ENCODE assay signal across 10 cellular contexts in the genomic region with DNA sequence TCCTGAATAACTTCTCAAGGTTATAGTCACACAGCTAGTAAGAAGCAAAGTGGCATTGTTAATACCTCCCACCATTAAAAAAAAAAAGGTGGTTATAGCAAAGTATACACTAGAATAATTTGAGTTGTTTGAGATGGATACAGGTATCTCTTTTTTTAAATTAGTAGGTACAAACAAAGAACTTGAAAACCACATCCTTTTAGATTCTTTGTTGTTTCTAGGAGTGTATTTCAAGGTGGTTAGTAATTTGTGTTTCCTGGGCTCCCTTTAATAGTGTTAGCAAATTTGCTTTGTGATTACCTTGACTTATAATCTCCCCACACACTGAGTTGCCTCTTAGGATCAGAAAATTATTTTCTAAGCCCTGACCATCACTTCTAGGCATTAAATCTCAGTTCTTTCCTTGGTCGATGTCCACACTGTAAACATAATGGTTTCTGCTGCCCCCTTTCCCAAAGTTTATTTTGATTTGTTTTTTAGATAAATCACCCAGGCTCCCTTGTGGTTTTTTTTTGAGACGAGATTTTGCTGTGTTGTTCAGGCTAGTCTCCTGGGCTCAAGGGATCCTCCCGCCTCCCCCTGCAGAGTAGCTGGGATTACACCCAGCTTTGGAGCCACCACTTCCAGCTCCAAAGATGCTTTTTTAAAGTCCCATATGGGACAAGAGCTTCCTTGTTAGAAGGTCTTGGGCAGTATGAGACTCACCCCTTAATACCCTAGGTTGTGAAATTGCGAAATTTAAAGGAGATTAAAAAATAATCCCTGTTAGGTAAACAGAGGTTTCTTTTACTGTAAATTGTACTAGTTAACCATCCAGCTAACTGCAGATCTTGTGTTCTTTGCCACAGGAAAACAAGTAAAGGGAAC. TPM values are rescaled to one million over a fixed set of nuclear protein-coding genes. Genes with fewer than 3 reads are reported as not detected.
DNase-seq lines count a peak whose midpoint lies in the region; ATAC-seq, FAIRE-seq and TF ChIP-seq lines count a peak whose summit lies in the region.
"Had no signal": no experiment of that assay in that cellular context is flagged by ENCODE, and none has a peak within 500 bp of the region (broad histone marks: within the 10 kb centered on the region; RNA-seq: fewer than 3 reads in every experiment).

No MANE protein-coding gene starts in this region.

- DNase-seq in SK-MEL-5 (ENCODE audit: low read depth, low spot score) (peak; percentile 92), HT-29 (ENCODE audit: low spot score) (no peak)
- DNase-seq: KG1, NCI-H510A treated with DMSO at 0.1 percent for 48 hours had no signal

- no peak for TF ChIP-seq CTCF in DOHH2 (IDR thresholded peaks at IDR 0.05; ENCODE audit: low read depth, low read length, poor library complexity, severe bottlenecking)

- H3K9ac ChIP-seq in rectal smooth muscle tissue (ENCODE audit: low read length) = no peak overlapping the region

- H3K27me3 ChIP-seq in DOHH2 (ENCODE audit: control insufficient read depth, low read length) (no peaks in the 10 kb centered on the region), rectal smooth muscle tissue (ENCODE audit: control insufficient read depth, insufficient read depth, low read length) (no peaks in the 10 kb centered on the region)

- no peaks in the 10 kb centered on the region for H3K9me3 ChIP-seq in DOHH2 (ENCODE audit: control insufficient read depth, insufficient read depth, low read length)

- ATAC-seq in GM19395 (IDR thresholded peaks at IDR 0.05; ENCODE audit: unreplicated experiment) (no peak), HG02763 (IDR thresholded peaks at IDR 0.05; ENCODE audit: unreplicated experiment) (no peak)

- no peaks in the 10 kb centered on the region for H3F3A ChIP-seq in DOHH2 (ENCODE audit: control insufficient read depth, insufficient read depth)

- no peak overlapping the region for H3K4me3 ChIP-seq in DOHH2 (ENCODE audit: low read length)
- H3K4me3 ChIP-seq in rectal smooth muscle tissue (ENCODE audit: low read length) = no peak overlapping the region

- peak overlapping the region; percentile 9 for H3K4me2 ChIP-seq in DOHH2 (ENCODE audit: low read length)

- peaks cover 37% of the 10 kb centered on the region for H3K4me1 ChIP-seq in DOHH2 (ENCODE audit: control insufficient read depth, low read length)
- peaks cover 3% of the 10 kb centered on the region for H3K4me1 ChIP-seq in rectal smooth muscle tissue (ENCODE audit: control insufficient read depth, insufficient read depth, low read length)

- peaks cover 17% of the 10 kb centered on the region for H4K20me1 ChIP-seq in DOHH2 (ENCODE audit: control insufficient read depth, insufficient read depth, low read depth, low read length)

- no peaks in the 10 kb centered on the region for H3K9me2 ChIP-seq in DOHH2 (replicated peaks; ENCODE audit: control insufficient read depth, low read length)

- peak; percentile 15 for FAIRE-seq in endometrium (lab: Jason Lieb, UNC)

- no peak overlapping the region for H3K27ac ChIP-seq in DOHH2 (ENCODE audit: low read depth, low read length)
- H3K27ac ChIP-seq in rectal smooth muscle tissue (ENCODE audit: low read depth, low read length) = peak overlapping the region; percentile 15

- H3K79me2 ChIP-seq in DOHH2 (ENCODE audit: control insufficient read depth, low read length) = peaks cover 68% of the 10 kb centered on the region

- in situ Hi-C loops in SK-MEL-5 (cut with HindIII; ENCODE audit: low pct_unique_long_range_greater_than_20kb, low sequenced_read_pairs) = no loop called here

- H3K36me3 ChIP-seq in DOHH2 (ENCODE audit: control insufficient read depth, low read length) (peaks cover 91% of the 10 kb centered on the region), rectal smooth muscle tissue (ENCODE audit: control insufficient read depth, insufficient read depth, low read length) (peaks cover 11% of the 10 kb centered on the region)

RNA-seq across cellular contexts. Expression of gene AKIRIN1, which starts 6.2 kb away (rescaled TPM):
- 88.1 and 93.9 TPM in 2 replicates for total RNA-seq in SK-MEL-5 (2014; rRNA removed; shearing (Covaris generic))
- polyA plus RNA-seq in SK-MEL-5 (2015; cell fraction: cytosol; rRNA removed) = 103 and 128 TPM in 2 replicates
- polyA plus RNA-seq in SK-MEL-5 (2015; cell fraction: nucleus; rRNA removed) = 41.3 and 43.5 TPM in 2 replicates
- total RNA-seq in HT-29 (2014; rRNA removed; shearing (Covaris generic)) = 70.7 and 79.6 TPM in 2 replicates

RNA-seq across cellular contexts. Expression of gene NDUFS5, which starts 28.9 kb away (rescaled TPM):
- total RNA-seq in SK-MEL-5 (2014; rRNA removed; shearing (Covaris generic)) = 565 and 589 TPM in 2 replicates
- polyA plus RNA-seq in SK-MEL-5 (2015; cell fraction: cytosol; rRNA removed) = 229 and 393 TPM in 2 replicates
- polyA plus RNA-seq in SK-MEL-5 (2015; cell fraction: nucleus; rRNA removed) = 24.7 and 63.6 TPM in 2 replicates
- 427 and 450 TPM in 2 replicates for total RNA-seq in HT-29 (2014; rRNA removed; shearing (Covaris generic))

RNA-seq across cellular contexts. Expression of gene RHBDL2, which starts 55.6 kb away (rescaled TPM):
- total RNA-seq in SK-MEL-5 (2014; rRNA removed; shearing (Covaris generic)) = not detected in 2 replicates
- polyA plus RNA-seq in SK-MEL-5 (2015; cell fraction: cytosol; rRNA removed) = 0.06 TPM in 1 of 2 replicates, not detected in the other
- polyA plus RNA-seq in SK-MEL-5 (2015; cell fraction: nucleus; rRNA removed) = not detected in 2 replicates
- total RNA-seq in HT-29 (2014; rRNA removed; shearing (Covaris generic)) = 8.5 and 12.3 TPM in 2 replicates
- total RNA-seq: T-helper 1 cell treated with Interleukin-12 subunit alpha and Interleukin-12 subunit beta and Interleukin-4 antibody, amounts not matched to agents 30 ng/mL and 1 ng/mL, for 36 hours had no signal
